Comparison of ENCODE assay signal across 21 cellular contexts in genomic region chr11:6489338-6489737, GRCh38. TPM values are rescaled to one million over a fixed set of nuclear protein-coding genes. Genes with fewer than 3 reads are reported as not detected.
DNase-seq lines count a peak whose midpoint lies in the region; ATAC-seq, FAIRE-seq and TF ChIP-seq lines count a peak whose summit lies in the region.
"Had no signal": no experiment of that assay in that cellular context is flagged by ENCODE, and none has a peak within 500 bp of the region (broad histone marks: within the 10 kb centered on the region; RNA-seq: fewer than 3 reads in every experiment).

No MANE protein-coding gene starts in this region.

- H3K4me3 Mint-ChIP-seq in CD4-positive, alpha-beta T cell = no peak overlapping the region
- H3K4me3 Mint-ChIP-seq: CD8-positive, alpha-beta T cell had no signal

- no peak overlapping the region for H2BK15ac ChIP-seq in mesendoderm (replicated peaks; ENCODE audit: low read depth)

- no peak overlapping the region for H3K4me2 ChIP-seq in GM12878 (ENCODE audit: control insufficient read depth, insufficient read depth)
- no peak overlapping the region for H3K4me2 ChIP-seq in mesendoderm (ENCODE audit: low read length)
- H3K4me2 ChIP-seq: KMS-11 had no signal

- H3K18ac ChIP-seq in mesendoderm (ENCODE audit: low read length) = no peak overlapping the region

- H4K20me1 ChIP-seq in GM12878 (ENCODE audit: control insufficient read depth, insufficient read depth) = no peaks in the 10 kb centered on the region

- H3K27me3 Mint-ChIP-seq in CD4-positive, alpha-beta T cell = no peaks in the 10 kb centered on the region

- no peak overlapping the region for H4K5ac ChIP-seq in mesendoderm (ENCODE audit: low read length)

- no peak for DNase-seq in CD4-positive, alpha-beta T cell
- DNase-seq in GM12878 (ENCODE audit: low read depth, low spot score) (no peak), mucosa of descending colon (peak in 1 of 3 donors; percentile 27), NCI-H69 (lab: John Stamatoyannopoulos, UW) (no peak), mesendoderm (no peak), A673 (ENCODE audit: low spot score) (no peak), COR-L47 (lab: John Stamatoyannopoulos, UW) (no peak)
- DNase-seq: CD8-positive, alpha-beta T cell; GDM1; MG63; NCI-H1092; NCI-H1694 treated with DMSO at 0.1 percent for 48 hours; NCI-H345; NCI-H526 treated with DMSO at 0.1 percent for 48 hours; OCI-M1; RPMI8226; SIG-M5 had no signal

- no peak for TF ChIP-seq RAD21 in GM12878 (IDR thresholded peaks at IDR 0.05; ENCODE audit: insufficient read depth, low read depth, low read length)

- no peak overlapping the region for H3K56ac ChIP-seq in mesendoderm (ENCODE audit: low read length)

- no peak overlapping the region for H2AK5ac ChIP-seq in mesendoderm (ENCODE audit: low read length)

- FAIRE-seq in GM12878 (lab: Jason Lieb, UNC) = no peak
- FAIRE-seq: GM19239 had no signal

- H3K4me1 Mint-ChIP-seq in CD4-positive, alpha-beta T cell (ENCODE audit: low read depth) = peaks cover 21% of the 10 kb centered on the region

- H3K36me3 Mint-ChIP-seq in CD4-positive, alpha-beta T cell (ENCODE audit: low read depth) = peaks cover 43% of the 10 kb centered on the region

- H3K4ac ChIP-seq in mesendoderm (ENCODE audit: low read depth, low read length) = no peak overlapping the region

- intact Hi-C loops in CD4-positive, alpha-beta T cell (cut with DNase I, micrococcal nuclease) = no loop called here
- intact Hi-C loops in GM12878 (cut with micrococcal nuclease; ENCODE audit: unreplicated experiment) (loop anchor here (10.0 kb wide), 2 partner anchors 255 to 1035 kb away; partner anchors contain the start of genes CNGA4 and FHIP1B), mucosa of descending colon (cut with DNase I, micrococcal nuclease) (no loop called here), A673 (cut with micrococcal nuclease; ENCODE audit: unreplicated experiment) (no loop called here)

- CTCF ChIA-PET in CD4-positive, alpha-beta T cell (lab: Charles Lee) = interaction anchor here (1.4 to 1.8 kb wide), 2 partner anchors 46 to 110 kb away, joined by 4 read pairs; no protein-coding TSS in a partner anchor
- CTCF ChIA-PET in GM12878 (lab: Yijun Ruan, JAX) (interaction anchor here (1.2 to 10.7 kb wide), 4 partner anchors 16 to 194 kb away, joined by 3 to 119 read pairs (median 6); partner anchors contain the start of gene MRPL17), A673 (lab: Charles Lee) (no interaction called here)

- RAD21 ChIA-PET in GM12878 (lab: Charles Lee; ENCODE audit: unreplicated experiment) = interaction anchor here (1.6 kb wide), 1 partner anchor 110 kb away, joined by 3 read pairs; no protein-coding TSS in a partner anchor

- peak overlapping the region; percentile 10 for H3K27ac Mint-ChIP-seq in CD4-positive, alpha-beta T cell
- H3K27ac Mint-ChIP-seq: CD8-positive, alpha-beta T cell had no signal

- TF ChIP-seq CTCF in 22Rv1 (IDR thresholded peaks at IDR 0.05) = no peak
- TF ChIP-seq CTCF in CD4-positive, alpha-beta T cell (IDR thresholded peaks at IDR 0.05) = no peak
- no peak for TF ChIP-seq CTCF in GM12878 (IDR thresholded peaks at IDR 0.05 in 2 of 3, conservative IDR thresholded peaks at IDR 0.05 in 1 of 3; ENCODE audit: control insufficient read depth in 2 of 3, extremely low read depth in 1 of 3, insufficient read depth in 1 of 3, low read depth in 3 of 3, low read length in 3 of 3)
- no peak for TF ChIP-seq CTCF in mucosa of descending colon (IDR thresholded peaks at IDR 0.05)
- TF ChIP-seq CTCF in A673 (conservative IDR thresholded peaks at IDR 0.05; ENCODE audit: low read depth, low read length) = no peak

- H2BK5ac ChIP-seq in mesendoderm (ENCODE audit: low read length) = no peak overlapping the region

- in situ Hi-C loops in GM12878 (cut with MboI) = no loop called here

- ATAC-seq in CD4-positive, alpha-beta T cell (ENCODE audit: poor library complexity) = no peak
- ATAC-seq in GM12878 (no peak), mucosa of descending colon (peak; percentile 95)
- ATAC-seq: CD8-positive, alpha-beta T cell had no signal

- no peaks in the 10 kb centered on the region for H3K79me2 ChIP-seq in GM12878 (ENCODE audit: control insufficient read depth, insufficient read depth, low read length)
- H3K79me2 ChIP-seq in mesendoderm (ENCODE audit: control insufficient read depth, insufficient read depth, low read length) = no peaks in the 10 kb centered on the region

- H3K4me3 ChIP-seq in GM12878 (no peak overlapping the region), mucosa of descending colon (no peak overlapping the region), mesendoderm (ENCODE audit: low read length) (no peak overlapping the region), A673 (ENCODE audit: low read depth, low read length, poor library complexity, severe bottlenecking) (no peak overlapping the region)
- H3K4me3 ChIP-seq: MG63 had no signal

- peak overlapping the region; percentile 61 for H3K27ac ChIP-seq in 22Rv1
- H3K27ac ChIP-seq in CD4-positive, alpha-beta T cell (ENCODE audit: low read depth, low read length) = no peak overlapping the region
- no peak overlapping the region for H3K27ac ChIP-seq in GM12878 (ENCODE audit: control insufficient read depth, insufficient read depth)
- H3K27ac ChIP-seq in mesendoderm (ENCODE audit: low read depth, low read length) = no peak overlapping the region
- H3K27ac ChIP-seq in A673 (ENCODE audit: low read depth, low read length, poor library complexity, severe bottlenecking) = no peak overlapping the region
- H3K27ac ChIP-seq: KMS-11 had no signal

- no peaks in the 10 kb centered on the region for H3K9me3 Mint-ChIP-seq in CD4-positive, alpha-beta T cell
- H3K9me3 Mint-ChIP-seq: CD8-positive, alpha-beta T cell had no signal

- BruUV-seq in GM12878 (replicated peaks; lab: Mats Ljungman, UMichigan) (no TSS peak), A673 (replicated peaks; lab: Mats Ljungman, UMichigan) (no TSS peak)

- 0 out of 2 replicates have a peak, but pooled peaks have one; percentile 4 for TF ChIP-seq POLR2A in GM12878 (IDR thresholded peaks at IDR 0.05; ENCODE audit: low read depth, low read length)

- H3K27me3 ChIP-seq in CD4-positive, alpha-beta T cell (ENCODE audit: control insufficient read depth, insufficient read depth, low read length) = no peaks in the 10 kb centered on the region
- no peaks in the 10 kb centered on the region for H3K27me3 ChIP-seq in GM12878 (replicated peaks in 1 of 2; ENCODE audit: control insufficient read depth in 2 of 2, insufficient read depth in 2 of 2, low read length in 1 of 2)
- H3K27me3 ChIP-seq in mesendoderm (ENCODE audit: insufficient read depth, low read length, poor library complexity) = no peaks in the 10 kb centered on the region
- no peaks in the 10 kb centered on the region for H3K27me3 ChIP-seq in A673 (replicated peaks; ENCODE audit: insufficient read depth, low read depth, low read length, poor library complexity)
- H3K27me3 ChIP-seq: MG63 had no signal

- H3K79me1 ChIP-seq in mesendoderm (ENCODE audit: low read length) = no peaks in the 10 kb centered on the region

- peaks cover 0 to 19% of the 10 kb centered on the region in 2 experiments; a peak in 2 of 4 replicates for H3K36me3 ChIP-seq in GM12878 (ENCODE audit: control insufficient read depth in 2 of 2, insufficient read depth in 2 of 2, low read length in 1 of 2)
- H3K36me3 ChIP-seq in mucosa of descending colon (ENCODE audit: low read depth) = no peaks in the 10 kb centered on the region
- no peaks in the 10 kb centered on the region for H3K36me3 ChIP-seq in mesendoderm (ENCODE audit: control insufficient read depth, insufficient read depth, low read length)
- H3K36me3 ChIP-seq in A673 (ENCODE audit: insufficient read depth, low read length, poor library complexity, severe bottlenecking) = peaks cover 44% of the 10 kb centered on the region

- no peak overlapping the region for H2BK120ac ChIP-seq in mesendoderm (ENCODE audit: low read depth, low read length)

- no peak overlapping the region for H3K9ac ChIP-seq in GM12878 (ENCODE audit: control insufficient read depth, insufficient read depth, low read length)
- no peak overlapping the region for H3K9ac ChIP-seq in mesendoderm (ENCODE audit: low read length)
- H3K9ac ChIP-seq: KMS-11 had no signal

- H3K23ac ChIP-seq in mesendoderm (ENCODE audit: low read length) = no peak overlapping the region

- H4K8ac ChIP-seq in mesendoderm (ENCODE audit: low read depth, low read length) = no peak overlapping the region

- 69% methylated on average over 3 of the region's 3 CpGs for WGBS in GM12878 (ENCODE audit: insufficient coverage, insufficient replicate concordance, low lambda C conversion rate, missing lambda C conversion rate)
- no CpG with 5 or more reads among the region's 3 CpGs for WGBS in mesendoderm (ENCODE audit: extremely low coverage, insufficient coverage, low lambda C conversion rate)

- no peak for TF ChIP-seq EP300 in GM12878 (IDR thresholded peaks at IDR 0.05; ENCODE audit: borderline replicate concordance in 1 of 2, control insufficient read depth in 1 of 2, low read depth in 2 of 2, low read length in 2 of 2)

- POLR2A ChIA-PET in CD4-positive, alpha-beta T cell (lab: Charles Lee) = interaction anchor here (0.7 kb wide), 1 partner anchor 194 kb away, joined by 3 read pairs; the partner anchor contains the start of gene MRPL17
- POLR2A ChIA-PET in GM12878 (lab: Charles Lee) (no interaction called here), A673 (lab: Charles Lee; ENCODE audit: low non-redundant PET) (no interaction called here)

- H3K9me3 ChIP-seq in CD4-positive, alpha-beta T cell (ENCODE audit: control insufficient read depth, low read length) = no peaks in the 10 kb centered on the region
- H3K9me3 ChIP-seq in GM12878 (replicated peaks; ENCODE audit: control insufficient read depth, insufficient read depth, low read length) = no peaks in the 10 kb centered on the region
- no peaks in the 10 kb centered on the region for H3K9me3 ChIP-seq in mucosa of descending colon
- no peaks in the 10 kb centered on the region for H3K9me3 ChIP-seq in A673 (ENCODE audit: low read depth, low read length, poor library complexity, severe bottlenecking)
- H3K9me3 ChIP-seq: MG63 had no signal

- no peak overlapping the region for H2AFZ ChIP-seq in GM12878 (ENCODE audit: control insufficient read depth, low read depth, low read length)

- SMC1A ChIA-PET in GM12878 (lab: Charles Lee; ENCODE audit: uncharacterized antibody, unreplicated experiment) = interaction anchor here (0.7 to 3.1 kb wide), 4 partner anchors 17 to 111 kb away, joined by 4 to 12 read pairs (median 4); no protein-coding TSS in a partner anchor

- H3K4me1 ChIP-seq in GM12878 (ENCODE audit: control insufficient read depth, insufficient read depth, low read length) = peaks cover 5% of the 10 kb centered on the region; the same call in 1 of the 2 replicates
- peaks cover 30% of the 10 kb centered on the region for H3K4me1 ChIP-seq in mucosa of descending colon (ENCODE audit: low read depth)
- no peaks in the 10 kb centered on the region for H3K4me1 ChIP-seq in mesendoderm (ENCODE audit: control insufficient read depth, low read depth, low read length)
- no peaks in the 10 kb centered on the region for H3K4me1 ChIP-seq in A673 (ENCODE audit: insufficient read depth, low read length, poor library complexity, severe bottlenecking)

RNA-seq across cellular contexts. Expression of gene DNHD1, which starts 7.7 kb away (rescaled TPM):
- total RNA-seq in CD4-positive, alpha-beta T cell = 10 to 100 TPM; 44.1 to 46.8 TPM
- total RNA-seq in GM12878 (2013; cell fraction: nucleolus; rRNA removed) = 157 and 165 TPM in 2 replicates
- total RNA-seq in GM12878 (2014; rRNA removed) (10.1 and 11.7 TPM in 2 replicates), GM12878 (2014; rRNA removed; fragmentation: Illumina TruSeq; extraction: Trizol) (6.7 and 7.8 TPM in 2 replicates), GM12878 (2021) (12.3 and 14.0 TPM in 2 replicates), mucosa of descending colon (10 to 100 TPM; 12.9 to 17.7 (median 15.5) TPM), A673 (2021) (20.1 and 20.6 TPM in 2 replicates)
- polyA plus RNA-seq in GM12878 (2011; ENCODE audit: low read depth) = 12.7 TPM
- polyA plus RNA-seq in GM12878 (2011; rRNA removed) (9.4 and 13.6 TPM in 2 replicates), GM12878 (2014; fragmentation: Illumina TruSeq; extraction: Trizol) (7.6 and 10.6 TPM in 2 replicates), GM12878 (2014; fragmentation: Nextera tagmentation; extraction: Ambion mirVana) (1 to 10 TPM in 1 of 2 experiments, under 1 TPM in 1; 0.99 to 1.1 TPM), GM12878 (2014; rRNA removed) (16.5 and 16.9 TPM in 2 replicates), GM12878 (2016; fragmentation: Nextera tagmentation; extraction: Ambion mirVana) (1 to 10 TPM; 4.0 to 6.1 TPM)
- 10.3 and 12.6 TPM in 2 replicates for polyA plus RNA-seq in GM12878 (2011; cell fraction: cytosol; rRNA removed)
- 146 and 224 TPM in 2 replicates for polyA plus RNA-seq in GM12878 (2011; cell fraction: nucleus; rRNA removed)
- polyA plus RNA-seq in GM12878 (2012) = 19.4 TPM in 2 replicates
- polyA minus RNA-seq in GM12878 (2011; rRNA and poly(A)+ RNA removed) = 33.1 and 43.5 TPM in 2 replicates
- 4.6 and 4.7 TPM in 2 replicates for polyA minus RNA-seq in GM12878 (2011; cell fraction: cytosol; rRNA and poly(A)+ RNA removed)
- polyA minus RNA-seq in GM12878 (2011; cell fraction: nucleus; rRNA and poly(A)+ RNA removed) = 40.4 and 49.0 TPM in 2 replicates
- 1.1 TPM for polyA plus RNA-seq in mesendoderm (2013, experiment 1 of 2)
- polyA plus RNA-seq in mesendoderm (2013, experiment 2 of 2) = 0.97 TPM

RNA-seq across cellular contexts. Expression of gene TIMM10B, which starts 8.0 kb away (rescaled TPM):
- total RNA-seq in CD4-positive, alpha-beta T cell = 10 to 100 TPM; 68.5 to 68.6 TPM
- total RNA-seq in GM12878 (2013; cell fraction: nucleolus; rRNA removed) = 209 and 215 TPM in 2 replicates
- total RNA-seq in GM12878 (2014; rRNA removed) = 40.5 and 41.4 TPM in 2 replicates
- 28.8 and 30.3 TPM in 2 replicates for total RNA-seq in GM12878 (2014; rRNA removed; fragmentation: Illumina TruSeq; extraction: Trizol)
- 39.2 and 42.1 TPM in 2 replicates for total RNA-seq in GM12878 (2021)
- polyA plus RNA-seq in GM12878 (2011; ENCODE audit: low read depth) = 25.9 TPM
- 58.6 and 64.3 TPM in 2 replicates for polyA plus RNA-seq in GM12878 (2011; rRNA removed)
- 66.0 and 70.2 TPM in 2 replicates for polyA plus RNA-seq in GM12878 (2011; cell fraction: cytosol; rRNA removed)
- 65.6 and 86.1 TPM in 2 replicates for polyA plus RNA-seq in GM12878 (2011; cell fraction: nucleus; rRNA removed)
- polyA plus RNA-seq in GM12878 (2012) = 29.4 and 30.0 TPM in 2 replicates
- 32.9 and 36.1 TPM in 2 replicates for polyA plus RNA-seq in GM12878 (2014; fragmentation: Illumina TruSeq; extraction: Trizol)
- 100 to 1,000 TPM in 1 of 2 experiments, 10 to 100 TPM in 1; 93.3 to 126 TPM for polyA plus RNA-seq in GM12878 (2014; fragmentation: Nextera tagmentation; extraction: Ambion mirVana)
- polyA plus RNA-seq in GM12878 (2014; rRNA removed) = 33.5 and 47.8 TPM in 2 replicates
- 10 to 100 TPM; 58.4 to 61.6 TPM for polyA plus RNA-seq in GM12878 (2016; fragmentation: Nextera tagmentation; extraction: Ambion mirVana)
- polyA minus RNA-seq in GM12878 (2011; rRNA and poly(A)+ RNA removed) = 44.2 and 73.7 TPM in 2 replicates
- 15.5 and 24.5 TPM in 2 replicates for polyA minus RNA-seq in GM12878 (2011; cell fraction: cytosol; rRNA and poly(A)+ RNA removed)
- 77.0 and 98.9 TPM in 2 replicates for polyA minus RNA-seq in GM12878 (2011; cell fraction: nucleus; rRNA and poly(A)+ RNA removed)
- 10 to 100 TPM; 36.9 to 42.4 (median 41.0) TPM for total RNA-seq in mucosa of descending colon
- polyA plus RNA-seq in mesendoderm (2013, experiment 1 of 2) = 42.1 TPM
- 40.0 TPM for polyA plus RNA-seq in mesendoderm (2013, experiment 2 of 2)
- 30.7 and 40.3 TPM in 2 replicates for total RNA-seq in A673 (2021)

RNA-seq across cellular contexts. Expression of gene ARFIP2, which starts 8.2 kb away (rescaled TPM):
- 10 to 100 TPM; 78.1 to 80.5 TPM for total RNA-seq in CD4-positive, alpha-beta T cell
- 53.4 and 65.2 TPM in 2 replicates for total RNA-seq in GM12878 (2013; cell fraction: nucleolus; rRNA removed)
- total RNA-seq in GM12878 (2014; rRNA removed) (47.7 and 49.5 TPM in 2 replicates), GM12878 (2014; rRNA removed; fragmentation: Illumina TruSeq; extraction: Trizol) (35.6 TPM in 2 replicates), GM12878 (2021) (44.2 and 48.4 TPM in 2 replicates), mucosa of descending colon (10 to 100 TPM; 52.7 to 85.0 (median 76.6) TPM), A673 (2021) (57.7 and 65.0 TPM in 2 replicates)
- polyA plus RNA-seq in GM12878 (2011; ENCODE audit: low read depth) = 36.2 TPM
- polyA plus RNA-seq in GM12878 (2011; rRNA removed) (35.9 and 44.7 TPM in 2 replicates), GM12878 (2014; fragmentation: Illumina TruSeq; extraction: Trizol) (41.4 and 52.8 TPM in 2 replicates), GM12878 (2014; fragmentation: Nextera tagmentation; extraction: Ambion mirVana) (10 to 100 TPM; 11.7 to 18.9 TPM), GM12878 (2014; rRNA removed) (59.8 and 65.5 TPM in 2 replicates), GM12878 (2016; fragmentation: Nextera tagmentation; extraction: Ambion mirVana) (10 to 100 TPM; 49.5 to 53.1 TPM)
- polyA plus RNA-seq in GM12878 (2011; cell fraction: cytosol; rRNA removed) = 40.0 and 50.8 TPM in 2 replicates
- polyA plus RNA-seq in GM12878 (2011; cell fraction: nucleus; rRNA removed) = 130 and 160 TPM in 2 replicates
- polyA plus RNA-seq in GM12878 (2012) = 43.4 and 52.7 TPM in 2 replicates
- polyA minus RNA-seq in GM12878 (2011; rRNA and poly(A)+ RNA removed) = 33.1 and 33.8 TPM in 2 replicates
- polyA minus RNA-seq in GM12878 (2011; cell fraction: cytosol; rRNA and poly(A)+ RNA removed) = 8.4 and 9.6 TPM in 2 replicates
- polyA minus RNA-seq in GM12878 (2011; cell fraction: nucleus; rRNA and poly(A)+ RNA removed) = 49.7 and 60.0 TPM in 2 replicates
- polyA plus RNA-seq in mesendoderm (2013, experiment 1 of 2) = 36.1 TPM
- polyA plus RNA-seq in mesendoderm (2013, experiment 2 of 2) = 36.6 TPM

RNA-seq across cellular contexts. Expression of gene TRIM3, which starts 15.6 kb away (rescaled TPM):
- 10 to 100 TPM; 16.4 to 16.6 TPM for total RNA-seq in CD4-positive, alpha-beta T cell
- 14.7 and 15.4 TPM in 2 replicates for total RNA-seq in GM12878 (2013; cell fraction: nucleolus; rRNA removed)
- total RNA-seq in GM12878 (2014; rRNA removed) (6.1 and 11.8 TPM in 2 replicates), GM12878 (2014; rRNA removed; fragmentation: Illumina TruSeq; extraction: Trizol) (3.4 and 3.7 TPM in 2 replicates), GM12878 (2021) (6.9 and 8.7 TPM in 2 replicates), mucosa of descending colon (10 to 100 TPM; 28.0 to 57.8 (median 48.4) TPM), A673 (2021) (34.2 and 37.1 TPM in 2 replicates)
- 2.9 TPM for polyA plus RNA-seq in GM12878 (2011; ENCODE audit: low read depth)
- polyA plus RNA-seq in GM12878 (2011; rRNA removed) (3.3 and 4.4 TPM in 2 replicates), GM12878 (2014; fragmentation: Illumina TruSeq; extraction: Trizol) (4.7 and 7.5 TPM in 2 replicates), GM12878 (2014; fragmentation: Nextera tagmentation; extraction: Ambion mirVana) (under 1 TPM; 0.34 to 0.55 TPM), GM12878 (2014; rRNA removed) (11.0 and 18.3 TPM in 2 replicates), GM12878 (2016; fragmentation: Nextera tagmentation; extraction: Ambion mirVana) (1 to 10 TPM; 4.6 to 5.0 TPM)
- polyA plus RNA-seq in GM12878 (2011; cell fraction: cytosol; rRNA removed) = 4.2 and 5.7 TPM in 2 replicates
- 28.2 and 29.4 TPM in 2 replicates for polyA plus RNA-seq in GM12878 (2011; cell fraction: nucleus; rRNA removed)
- polyA plus RNA-seq in GM12878 (2012) = 4.2 and 5.3 TPM in 2 replicates
- polyA minus RNA-seq in GM12878 (2011; rRNA and poly(A)+ RNA removed) = 4.3 and 5.5 TPM in 2 replicates
- 2.4 and 3.0 TPM in 2 replicates for polyA minus RNA-seq in GM12878 (2011; cell fraction: cytosol; rRNA and poly(A)+ RNA removed)
- polyA minus RNA-seq in GM12878 (2011; cell fraction: nucleus; rRNA and poly(A)+ RNA removed) = 4.0 and 10.0 TPM in 2 replicates
- 4.7 TPM for polyA plus RNA-seq in mesendoderm (2013, experiment 1 of 2)
- polyA plus RNA-seq in mesendoderm (2013, experiment 2 of 2) = 4.9 TPM

RNA-seq across cellular contexts. Expression of gene HPX, which starts 48.6 kb away (rescaled TPM):
- total RNA-seq in CD4-positive, alpha-beta T cell = under 1 TPM; 0.52 to 0.87 TPM
- total RNA-seq in GM12878 (2013; cell fraction: nucleolus; rRNA removed) = 0.67 TPM in 1 of 2 replicates, not detected in the other
- total RNA-seq in GM12878 (2014; rRNA removed) (1.7 TPM in 1 of 2 replicates, not detected in the other), GM12878 (2014; rRNA removed; fragmentation: Illumina TruSeq; extraction: Trizol) (0.09 and 0.37 TPM in 2 replicates), GM12878 (2021) (1.7 and 2.1 TPM in 2 replicates), mucosa of descending colon (1 to 10 TPM; 2.0 to 7.0 (median 2.3) TPM), A673 (2021) (4.4 and 4.5 TPM in 2 replicates)
- 1.0 TPM for polyA plus RNA-seq in GM12878 (2011; ENCODE audit: low read depth)
- polyA plus RNA-seq in GM12878 (2011; rRNA removed) (0.06 and 0.23 TPM in 2 replicates), GM12878 (2014; fragmentation: Illumina TruSeq; extraction: Trizol) (0.18 and 0.29 TPM in 2 replicates), GM12878 (2014; fragmentation: Nextera tagmentation; extraction: Ambion mirVana) (under 1 TPM; 0.11 TPM), GM12878 (2014; rRNA removed) (0.33 and 0.60 TPM in 2 replicates), GM12878 (2016; fragmentation: Nextera tagmentation; extraction: Ambion mirVana) (under 1 TPM in 1 of 2 experiments, not detected in 1; 0.08 TPM)
- not detected in 2 replicates for polyA plus RNA-seq in GM12878 (2011; cell fraction: cytosol; rRNA removed)
- polyA plus RNA-seq in GM12878 (2011; cell fraction: nucleus; rRNA removed) = 0.48 and 0.91 TPM in 2 replicates
- 0.06 and 0.14 TPM in 2 replicates for polyA plus RNA-seq in GM12878 (2012)
- 0.44 TPM in 1 of 2 replicates, not detected in the other for polyA minus RNA-seq in GM12878 (2011; rRNA and poly(A)+ RNA removed)
- polyA minus RNA-seq in GM12878 (2011; cell fraction: cytosol; rRNA and poly(A)+ RNA removed) = not detected in 2 replicates
- 0.67 TPM in 1 of 2 replicates, not detected in the other for polyA minus RNA-seq in GM12878 (2011; cell fraction: nucleus; rRNA and poly(A)+ RNA removed)
- 0.14 TPM for polyA plus RNA-seq in mesendoderm (2013, experiment 1 of 2)
- polyA plus RNA-seq in mesendoderm (2013, experiment 2 of 2) = 0.17 TPM
- total RNA-seq: H4 had no signal
